In the genomic region with DNA sequence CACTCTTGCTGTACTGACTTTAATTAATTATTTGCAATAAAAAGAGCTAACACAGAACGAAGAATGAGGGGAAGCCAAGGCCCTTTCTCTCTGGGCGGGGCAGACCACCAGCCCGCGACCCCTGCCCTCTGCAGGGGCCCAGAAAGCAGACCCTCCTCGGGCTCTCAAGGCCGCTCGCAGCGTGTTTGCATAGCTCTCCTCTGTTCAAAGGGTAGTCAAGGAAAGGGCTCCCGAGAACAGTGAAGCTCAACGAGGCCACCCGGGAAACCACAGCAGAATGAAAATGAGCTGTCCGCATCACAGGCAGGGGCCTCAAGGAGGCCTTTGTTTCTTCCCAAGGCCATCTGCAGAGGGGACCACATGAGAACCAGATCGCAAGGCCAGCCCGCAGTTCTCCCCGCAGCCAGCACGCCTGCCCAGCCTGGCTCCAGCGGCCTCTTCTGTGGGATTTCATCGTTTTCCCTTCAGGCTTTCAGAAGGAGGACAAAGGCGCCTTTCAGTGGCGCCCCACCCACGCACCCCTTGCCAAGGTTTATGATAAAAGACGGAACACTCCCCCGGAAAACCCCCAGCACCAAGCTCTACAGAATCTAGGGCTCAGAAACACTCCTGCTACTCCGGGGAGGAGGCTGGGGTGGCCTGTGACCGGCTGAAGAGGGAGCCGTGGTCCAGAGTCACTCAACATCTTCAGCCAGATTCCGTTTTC, we compare ENCODE assay signal across 11 cellular contexts. TPM values are rescaled to one million over a fixed set of nuclear protein-coding genes. Genes with fewer than 3 reads are reported as not detected.
DNase-seq lines count a peak whose midpoint lies in the region; ATAC-seq and TF ChIP-seq lines count a peak whose summit lies in the region.
"Had no signal": no experiment of that assay in that cellular context is flagged by ENCODE, and none has a peak within 500 bp of the region (broad histone marks: within the 10 kb centered on the region; RNA-seq: fewer than 3 reads in every experiment).

No MANE protein-coding gene starts in this region.

- H3K4me1 ChIP-seq in duodenal mucosa (ENCODE audit: control insufficient read depth in 1 of 2, insufficient read depth in 2 of 2, low read length in 2 of 2) (peaks cover 42 to 47% of the 10 kb centered on the region in 2 donors), lower lobe of right lung (peaks cover 51% of the 10 kb centered on the region)

- H3K4me1 Mint-ChIP-seq in stimulated activated memory B cell treated with anti-CD40 and anti-IgM and Interleukin-4, amounts not matched to agents 10 μg/mL and 1 μg/mL and 100 μg/mL, for 72 hours, result peaks cover 58% of the 10 kb centered on the region
- peaks cover 32% of the 10 kb centered on the region for H3K4me1 Mint-ChIP-seq in endothelial cell (ENCODE audit: unreplicated experiment)

- TF ChIP-seq CTCF in lower lobe of right lung (IDR thresholded peaks at IDR 0.05), result no peak
- TF ChIP-seq CTCF in endothelial cell (IDR thresholded peaks at IDR 0.05; ENCODE audit: unreplicated experiment), result no peak

- H3K27ac Mint-ChIP-seq in stimulated activated memory B cell treated with anti-CD40 and anti-IgM and Interleukin-4, amounts not matched to agents 10 μg/mL and 1 μg/mL and 100 μg/mL, for 72 hours, result peak overlapping the region; percentile 3
- no peak overlapping the region for H3K27ac Mint-ChIP-seq in endothelial cell (ENCODE audit: unreplicated experiment)

- H3K27ac ChIP-seq in duodenal mucosa (ENCODE audit: low read depth, low read length), result no peak overlapping the region
- H3K27ac ChIP-seq in lower lobe of right lung, result no peak overlapping the region
- H3K27ac ChIP-seq: SK-N-MC had no signal

- intact Hi-C loops in lower lobe of right lung (cut with DNase I), result no loop called here

- peaks cover 13 to 14% of the 10 kb centered on the region in 2 donors for H3K36me3 ChIP-seq in duodenal mucosa (ENCODE audit: control insufficient read depth in 1 of 2, insufficient read depth in 2 of 2, low read length in 2 of 2)
- H3K36me3 ChIP-seq in lower lobe of right lung, result peaks cover 23% of the 10 kb centered on the region

- H3K9ac ChIP-seq in duodenal mucosa (ENCODE audit: low read depth in 1 of 2, low read length in 2 of 2), result peak overlapping the region; percentile 33 to 52

- H3K27me3 ChIP-seq in duodenal mucosa (ENCODE audit: control insufficient read depth in 1 of 2, insufficient read depth in 2 of 2, low read length in 2 of 2), result no peaks in the 10 kb centered on the region
- H3K27me3 ChIP-seq in lower lobe of right lung (ENCODE audit: low read depth), result no peaks in the 10 kb centered on the region

- no peaks in the 10 kb centered on the region for H3K27me3 Mint-ChIP-seq in stimulated activated memory B cell treated with anti-CD40 and anti-IgM and Interleukin-4, amounts not matched to agents 10 μg/mL and 1 μg/mL and 100 μg/mL, for 72 hours
- H3K27me3 Mint-ChIP-seq in endothelial cell (ENCODE audit: unreplicated experiment), result peaks cover 2% of the 10 kb centered on the region

- H3K36me3 Mint-ChIP-seq in stimulated activated memory B cell treated with anti-CD40 and anti-IgM and Interleukin-4, amounts not matched to agents 10 μg/mL and 1 μg/mL and 100 μg/mL, for 72 hours, result peaks cover 16% of the 10 kb centered on the region
- H3K36me3 Mint-ChIP-seq in endothelial cell (ENCODE audit: low read depth, unreplicated experiment), result peaks cover 4% of the 10 kb centered on the region

- no peaks in the 10 kb centered on the region for H3K9me3 Mint-ChIP-seq in stimulated activated memory B cell treated with anti-CD40 and anti-IgM and Interleukin-4, amounts not matched to agents 10 μg/mL and 1 μg/mL and 100 μg/mL, for 72 hours
- no peaks in the 10 kb centered on the region for H3K9me3 Mint-ChIP-seq in endothelial cell (ENCODE audit: unreplicated experiment)

- H3K4me3 Mint-ChIP-seq in stimulated activated memory B cell treated with anti-CD40 and anti-IgM and Interleukin-4, amounts not matched to agents 10 μg/mL and 1 μg/mL and 100 μg/mL, for 72 hours, result no peak overlapping the region
- H3K4me3 Mint-ChIP-seq in endothelial cell (ENCODE audit: unreplicated experiment), result no peak overlapping the region

- DNase-seq in NCI-H1048 (lab: John Stamatoyannopoulos, UW) (peak; percentile 85), lower lobe of right lung (peak; percentile 45), endothelial cell (ENCODE audit: low spot score) (no peak), NCI-H2107 treated with DMSO at 0.1 percent for 48 hours (lab: John Stamatoyannopoulos, UW; ENCODE audit: unreplicated experiment) (no peak)
- no peak for DNase-seq in activated CD4-positive, alpha-beta T cell treated with anti-CD3 and anti-CD28 coated beads, Interleukin-2, amount 50 U/mL, for 1 hour
- DNase-seq: activated T-cell treated with anti-CD3 and anti-CD28 coated beads, Interleukin-2, amount 50 U/mL, for 1 hour had no signal

- peak overlapping the region; percentile 0 to 8 for H3K4me3 ChIP-seq in duodenal mucosa (ENCODE audit: low read depth in 1 of 2, low read length in 2 of 2)
- no peak overlapping the region for H3K4me3 ChIP-seq in lower lobe of right lung
- H3K4me3 ChIP-seq: SK-N-MC had no signal

- ATAC-seq in lower lobe of right lung, result peak; percentile 54 to 65
- no peak for ATAC-seq in stimulated activated memory B cell treated with anti-CD40 and anti-IgM and Interleukin-4, amounts not matched to agents 10 μg/mL and 1 μg/mL and 100 μg/mL, for 72 hours
- ATAC-seq in GM19397 (IDR thresholded peaks at IDR 0.05; ENCODE audit: unreplicated experiment), result no peak

- no peaks in the 10 kb centered on the region for H3K9me3 ChIP-seq in duodenal mucosa (ENCODE audit: control insufficient read depth in 1 of 2, low read length in 2 of 2)
- H3K9me3 ChIP-seq in lower lobe of right lung, result no peaks in the 10 kb centered on the region

RNA-seq across cellular contexts. Expression of gene ACSS1, which starts 25.3 kb away (rescaled TPM):
- total RNA-seq in lower lobe of right lung, result 41.8 TPM
- 15.5 TPM for total RNA-seq in endothelial cell (ENCODE audit: unreplicated experiment)

RNA-seq across cellular contexts. Expression of gene APMAP, which starts 40.1 kb away (rescaled TPM):
- 82.9 TPM for total RNA-seq in lower lobe of right lung
- 95.2 TPM for total RNA-seq in endothelial cell (ENCODE audit: unreplicated experiment)

RNA-seq across cellular contexts. Expression of gene VSX1, which starts 49.3 kb away (rescaled TPM):
- not detected for total RNA-seq in lower lobe of right lung
- total RNA-seq in endothelial cell (ENCODE audit: unreplicated experiment), result not detected
- total RNA-seq: posterior vena cava had no signal

Comparison
In these comparisons a context has a peak if more than half of its experiments do, and no peak if none do; other contexts are left out.
1. DNase-seq: peak in NCI-H1048 (single experiment) and lower lobe of right lung (single experiment); none in endothelial cell (single experiment), NCI-H2107 treated with DMSO at 0.1 percent for 48 hours (single experiment) and activated CD4-positive, alpha-beta T cell treated with anti-CD3 and anti-CD28 coated beads, Interleukin-2, amount 50 U/mL, for 1 hour (single experiment).
2. ATAC-seq: peak in lower lobe of right lung (2 of 2); none in stimulated activated memory B cell treated with anti-CD40 and anti-IgM and Interleukin-4, amounts not matched to agents 10 μg/mL and 1 μg/mL and 100 μg/mL, for 72 hours (single experiment) and GM19397 (single experiment).